ENCODE assay signal across 1 cellular context in the genomic region with DNA sequence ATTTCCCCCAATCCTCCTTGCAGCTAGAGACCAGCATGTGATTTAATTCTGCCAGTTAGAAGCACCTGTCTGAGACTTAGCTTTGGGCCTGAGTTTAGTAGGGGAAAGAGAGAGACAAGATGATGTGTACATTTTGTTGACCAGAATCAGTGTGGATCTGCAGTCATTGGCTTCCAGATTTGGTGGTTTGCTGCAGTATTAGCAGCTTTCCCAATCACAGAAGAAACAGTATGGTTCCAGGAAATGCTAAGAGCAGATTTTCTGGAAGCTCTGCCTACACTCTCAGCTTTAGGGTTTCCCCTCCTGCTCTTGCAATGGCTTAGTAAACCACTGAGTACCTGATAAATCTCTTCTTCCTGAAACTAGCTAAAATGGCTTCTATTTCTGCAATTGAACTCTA.
TF ChIP-seq lines count a peak whose summit lies in the region.

No MANE protein-coding gene starts in this region.

TF ChIP-seq in GM23338, 12 proteins besides CTCF, POLR2A, EP300 and RAD21:
- TF ChIP-seq ZNF114 (CRISPR knock-in tag; IDR thresholded peaks at IDR 0.05) (no peak), REST (IDR thresholded peaks at IDR 0.05; ENCODE audit: unreplicated experiment) (no peak), CREB1 (CRISPR knock-in tag; IDR thresholded peaks at IDR 0.05; ENCODE audit: low read depth) (no peak)
- TF ChIP-seq, protein P1, sequence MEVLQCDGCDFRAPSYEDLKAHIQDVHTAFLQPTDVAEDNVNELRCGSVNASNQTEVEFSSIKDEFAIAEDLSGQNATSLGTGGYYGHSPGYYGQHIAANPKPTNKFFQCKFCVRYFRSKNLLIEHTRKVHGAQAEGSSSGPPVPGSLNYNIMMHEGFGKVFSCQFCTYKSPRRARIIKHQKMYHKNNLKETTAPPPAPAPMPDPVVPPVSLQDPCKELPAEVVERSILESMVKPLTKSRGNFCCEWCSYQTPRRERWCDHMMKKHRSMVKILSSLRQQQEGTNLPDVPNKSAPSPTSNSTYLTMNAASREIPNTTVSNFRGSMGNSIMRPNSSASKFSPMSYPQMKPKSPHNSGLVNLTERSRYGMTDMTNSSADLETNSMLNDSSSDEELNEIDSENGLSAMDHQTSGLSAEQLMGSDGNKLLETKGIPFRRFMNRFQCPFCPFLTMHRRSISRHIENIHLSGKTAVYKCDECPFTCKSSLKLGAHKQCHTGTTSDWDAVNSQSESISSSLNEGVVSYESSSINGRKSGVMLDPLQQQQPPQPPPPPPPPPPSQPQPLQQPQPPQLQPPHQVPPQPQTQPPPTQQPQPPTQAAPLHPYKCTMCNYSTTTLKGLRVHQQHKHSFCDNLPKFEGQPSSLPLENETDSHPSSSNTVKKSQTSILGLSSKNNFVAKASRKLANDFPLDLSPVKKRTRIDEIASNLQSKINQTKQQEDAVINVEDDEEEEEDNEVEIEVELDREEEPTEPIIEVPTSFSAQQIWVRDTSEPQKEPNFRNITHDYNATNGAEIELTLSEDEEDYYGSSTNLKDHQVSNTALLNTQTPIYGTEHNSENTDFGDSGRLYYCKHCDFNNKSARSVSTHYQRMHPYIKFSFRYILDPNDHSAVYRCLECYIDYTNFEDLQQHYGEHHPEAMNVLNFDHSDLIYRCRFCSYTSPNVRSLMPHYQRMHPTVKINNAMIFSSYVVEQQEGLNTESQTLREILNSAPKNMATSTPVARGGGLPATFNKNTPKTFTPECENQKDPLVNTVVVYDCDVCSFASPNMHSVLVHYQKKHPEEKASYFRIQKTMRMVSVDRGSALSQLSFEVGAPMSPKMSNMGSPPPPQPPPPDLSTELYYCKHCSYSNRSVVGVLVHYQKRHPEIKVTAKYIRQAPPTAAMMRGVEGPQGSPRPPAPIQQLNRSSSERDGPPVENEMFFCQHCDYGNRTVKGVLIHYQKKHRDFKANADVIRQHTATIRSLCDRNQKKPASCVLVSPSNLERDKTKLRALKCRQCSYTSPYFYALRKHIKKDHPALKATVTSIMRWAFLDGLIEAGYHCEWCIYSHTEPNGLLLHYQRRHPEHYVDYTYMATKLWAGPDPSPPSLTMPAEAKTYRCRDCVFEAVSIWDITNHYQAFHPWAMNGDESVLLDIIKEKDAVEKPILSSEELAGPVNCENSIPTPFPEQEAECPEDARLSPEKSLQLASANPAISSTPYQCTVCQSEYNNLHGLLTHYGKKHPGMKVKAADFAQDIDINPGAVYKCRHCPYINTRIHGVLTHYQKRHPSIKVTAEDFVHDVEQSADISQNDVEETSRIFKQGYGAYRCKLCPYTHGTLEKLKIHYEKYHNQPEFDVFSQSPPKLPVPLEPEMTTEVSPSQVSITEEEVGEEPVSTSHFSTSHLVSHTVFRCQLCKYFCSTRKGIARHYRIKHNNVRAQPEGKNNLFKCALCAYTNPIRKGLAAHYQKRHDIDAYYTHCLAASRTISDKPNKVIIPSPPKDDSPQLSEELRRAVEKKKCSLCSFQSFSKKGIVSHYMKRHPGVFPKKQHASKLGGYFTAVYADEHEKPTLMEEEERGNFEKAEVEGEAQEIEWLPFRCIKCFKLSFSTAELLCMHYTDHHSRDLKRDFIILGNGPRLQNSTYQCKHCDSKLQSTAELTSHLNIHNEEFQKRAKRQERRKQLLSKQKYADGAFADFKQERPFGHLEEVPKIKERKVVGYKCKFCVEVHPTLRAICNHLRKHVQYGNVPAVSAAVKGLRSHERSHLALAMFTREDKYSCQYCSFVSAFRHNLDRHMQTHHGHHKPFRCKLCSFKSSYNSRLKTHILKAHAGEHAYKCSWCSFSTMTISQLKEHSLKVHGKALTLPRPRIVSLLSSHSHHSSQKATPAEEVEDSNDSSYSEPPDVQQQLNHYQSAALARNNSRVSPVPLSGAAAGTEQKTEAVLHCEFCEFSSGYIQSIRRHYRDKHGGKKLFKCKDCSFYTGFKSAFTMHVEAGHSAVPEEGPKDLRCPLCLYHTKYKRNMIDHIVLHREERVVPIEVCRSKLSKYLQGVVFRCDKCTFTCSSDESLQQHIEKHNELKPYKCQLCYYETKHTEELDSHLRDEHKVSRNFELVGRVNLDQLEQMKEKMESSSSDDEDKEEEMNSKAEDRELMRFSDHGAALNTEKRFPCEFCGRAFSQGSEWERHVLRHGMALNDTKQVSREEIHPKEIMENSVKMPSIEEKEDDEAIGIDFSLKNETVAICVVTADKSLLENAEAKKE (CRISPR knock-in tag; IDR thresholded peaks at IDR 0.05) = no peak
